In genomic region chr13:102312841-102313240, GRCh38 we compare ENCODE assay signal across 15 cellular contexts.
A peak's percentile ranks its signal among the peaks of the same experiment; 100 is the strongest.
DNase-seq lines count a peak whose midpoint lies in the region; ATAC-seq and TF ChIP-seq lines count a peak whose summit lies in the region.
"Had no signal": no experiment of that assay in that cellular context is flagged by ENCODE, and none has a peak within 500 bp of the region (broad histone marks: within the 10 kb centered on the region; RNA-seq: fewer than 3 reads in every experiment).

No MANE protein-coding gene starts in this region.

- H4K20me1 ChIP-seq in GM23338 (replicated peaks; ENCODE audit: insufficient read depth): no peaks in the 10 kb centered on the region

- H3K9me2 ChIP-seq in GM23338 (ENCODE audit: insufficient read depth): no peaks in the 10 kb centered on the region

- no peak overlapping the region for H3K4me3 ChIP-seq in GM23338
- H3K4me3 ChIP-seq in upper lobe of left lung: no peak overlapping the region
- H3K4me3 ChIP-seq: GM23248, K562 had no signal

- no peaks in the 10 kb centered on the region for H3K9me3 Mint-ChIP-seq in GM23338

- H3K4me3 Mint-ChIP-seq in GM23338: no peak overlapping the region
- H3K4me3 Mint-ChIP-seq: CD14-positive monocyte had no signal

- TF ChIP-seq CTCF in GM23338 (conservative IDR thresholded peaks at IDR 0.05; ENCODE audit: low read depth in 2 of 2) (no peak), upper lobe of left lung (IDR thresholded peaks at IDR 0.05) (no peak)

- H3K4me1 Mint-ChIP-seq in GM23338: no peaks in the 10 kb centered on the region; the same call in 2 of the 3 replicates
- H3K4me1 Mint-ChIP-seq: CD14-positive monocyte had no signal

- H3K79me2 ChIP-seq in GM23338 (replicated peaks; ENCODE audit: insufficient read depth): no peaks in the 10 kb centered on the region

- no peak for ATAC-seq in GM23338
- ATAC-seq in upper lobe of left lung (ENCODE audit: low FRiP score in 2 of 2): peak in 1 of 2 donors; percentile 25
- no peak for ATAC-seq in HG02798 (IDR thresholded peaks at IDR 0.05; ENCODE audit: poor library complexity, unreplicated experiment)
- ATAC-seq: K562 had no signal

- H3K27me3 Mint-ChIP-seq in GM23338 (ENCODE audit: insufficient read depth, low read depth, poor library complexity): peaks cover 1% of the 10 kb centered on the region

- no peak overlapping the region; the same call in 1 of the 2 replicates for H3K27ac Mint-ChIP-seq in GM23338
- H3K27ac Mint-ChIP-seq: CD14-positive monocyte had no signal

- H3F3A ChIP-seq in GM23338 (replicated peaks; ENCODE audit: low read depth): no peaks in the 10 kb centered on the region

- H3K27ac ChIP-seq in GM23338 (ENCODE audit: low read depth): no peak overlapping the region
- H3K27ac ChIP-seq in upper lobe of left lung: peak overlapping the region; percentile 4 to 67 (median 30)
- H3K27ac ChIP-seq: GM23248 had no signal

- 75 to 83% methylated on average over 4 of the region's 4 CpGs for WGBS in upper lobe of left lung, 2 donors

- peak overlapping the region; percentile 76 for H2AFZ ChIP-seq in GM23338
- H2AFZ ChIP-seq: GM23248 had no signal

- DNase-seq in GM23338 (ENCODE audit: low spot score) (no peak), cerebellar cortex (ENCODE audit: low spot score) (peak; percentile 62), islet precursor cell (peak; percentile 26), upper lobe of left lung (no peak), NCI-H1048 (lab: John Stamatoyannopoulos, UW) (no peak)
- no peak for DNase-seq in activated CD4-positive, CD25-positive, alpha-beta regulatory T cell treated with anti-CD3 and anti-CD28 coated beads, Interleukin-2, amount 50 U/mL, for 72 hours
- DNase-seq: GDM1, GM23248, NCI-H1694 treated with DMSO at 0.1 percent for 48 hours, NCI-H510A treated with DMSO at 0.1 percent for 48 hours, NCI-H82, SIG-M5 had no signal

- TF ChIP-seq POLR2A in upper lobe of left lung (IDR thresholded peaks at IDR 0.05): no peak

- H3K36me3 ChIP-seq in GM23338 (ENCODE audit: insufficient read depth) (no peaks in the 10 kb centered on the region), upper lobe of left lung (no peaks in the 10 kb centered on the region)

- no peaks in the 10 kb centered on the region for H3K27me3 ChIP-seq in GM23338 (ENCODE audit: insufficient read depth)
- H3K27me3 ChIP-seq in upper lobe of left lung: no peaks in the 10 kb centered on the region

- no peaks in the 10 kb centered on the region for H3K9me3 ChIP-seq in upper lobe of left lung

- no peak overlapping the region for H3K4me2 ChIP-seq in GM23338

- H3K4me1 ChIP-seq in GM23338 (ENCODE audit: insufficient read depth) (no peaks in the 10 kb centered on the region), upper lobe of left lung (peaks cover 0 to 2% (median under 1%) of the 10 kb centered on the region in 4 donors)

- TF ChIP-seq EP300 in upper lobe of left lung (IDR thresholded peaks at IDR 0.05): no peak

- H3K36me3 Mint-ChIP-seq in GM23338 (ENCODE audit: low read depth): no peaks in the 10 kb centered on the region
- H3K36me3 Mint-ChIP-seq: CD14-positive monocyte had no signal

TF ChIP-seq in GM23338, 12 proteins besides CTCF, POLR2A, EP300 and RAD21 (continues in another document):
- TF ChIP-seq ZNF331 (CRISPR knock-in tag; IDR thresholded peaks at IDR 0.05; ENCODE audit: low read depth) (no peak), NANOG (IDR thresholded peaks at IDR 0.05; ENCODE audit: borderline replicate concordance) (no peak), STAT1 (IDR thresholded peaks at IDR 0.05; ENCODE audit: unreplicated experiment) (no peak), CREB1 (CRISPR knock-in tag; IDR thresholded peaks at IDR 0.05; ENCODE audit: low read depth) (no peak), JUNB (IDR thresholded peaks at IDR 0.05; ENCODE audit: unreplicated experiment) (no peak), ZNF462 (CRISPR knock-in tag; IDR thresholded peaks at IDR 0.05) (no peak), POLR2AphosphoS5 (IDR thresholded peaks at IDR 0.05; ENCODE audit: low read depth) (no peak), EZH2phosphoT487 (IDR thresholded peaks at IDR 0.05; ENCODE audit: unreplicated experiment) (no peak), ZNF114 (CRISPR knock-in tag; IDR thresholded peaks at IDR 0.05) (no peak), REST (IDR thresholded peaks at IDR 0.05; ENCODE audit: unreplicated experiment) (no peak)

Comparison
In these comparisons a context has a peak if more than half of its experiments do, and no peak if none do; other contexts are left out.
1. DNase-seq: peak in cerebellar cortex (single experiment) and islet precursor cell (single experiment); none in GM23338 (single experiment), upper lobe of left lung (0 of 2), activated CD4-positive, CD25-positive, alpha-beta regulatory T cell treated with anti-CD3 and anti-CD28 coated beads, Interleukin-2, amount 50 U/mL, for 72 hours (single experiment) and NCI-H1048 (single experiment).